8 cellular contexts compared by ENCODE assay signal in the genomic region with DNA sequence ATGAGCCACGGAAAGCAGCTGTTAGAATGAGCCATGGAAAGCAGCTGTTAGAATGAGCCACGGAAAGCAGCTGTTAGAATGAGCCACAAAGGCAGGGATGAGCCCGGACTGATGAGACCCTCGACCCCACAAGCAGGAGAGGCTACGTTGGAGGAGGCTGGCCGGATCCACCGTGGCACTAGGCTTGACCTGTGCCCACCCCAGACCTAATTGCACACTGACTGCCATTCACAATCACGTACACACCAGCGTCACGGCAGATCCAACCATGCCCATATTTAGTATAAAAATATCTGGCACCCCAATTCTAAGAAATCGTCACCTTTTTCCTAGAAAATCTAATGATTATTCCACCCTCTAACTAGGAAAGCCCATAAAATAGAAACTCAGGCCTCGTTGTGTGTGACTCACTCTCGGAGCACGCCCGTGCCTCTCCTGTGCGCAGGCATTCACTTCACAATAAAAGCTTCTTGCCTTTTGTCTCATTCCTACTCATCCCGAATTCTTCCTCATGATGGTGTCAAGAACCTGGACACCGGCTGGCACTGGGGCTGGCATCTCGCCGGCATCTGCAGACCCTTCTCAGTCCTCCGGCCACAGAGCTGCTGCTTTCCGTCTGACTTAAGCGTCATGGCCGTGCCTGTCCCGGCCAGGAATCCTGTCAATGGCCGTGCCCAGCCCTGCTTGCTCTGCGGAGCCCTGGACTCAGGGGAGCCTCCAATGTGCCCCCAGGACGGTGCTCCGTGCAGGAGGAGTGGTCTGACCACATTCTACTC. TPM values are rescaled to one million over a fixed set of nuclear protein-coding genes. Genes with fewer than 3 reads are reported as not detected.
A peak's percentile ranks its signal among the peaks of the same experiment; 100 is the strongest.
DNase-seq lines count a peak whose midpoint lies in the region; ATAC-seq and TF ChIP-seq lines count a peak whose summit lies in the region.

No MANE protein-coding gene starts in this region.

- peak overlapping the region; percentile 69 for H3K4me3 Mint-ChIP-seq in chondrocyte (ENCODE audit: unreplicated experiment)
- no peak overlapping the region for H3K4me3 Mint-ChIP-seq in naive thymus-derived CD8-positive, alpha-beta T cell

- no peak for TF ChIP-seq CTCF in IMR-90 (conservative IDR thresholded peaks at IDR 0.05; ENCODE audit: low read depth, low read length)
- TF ChIP-seq CTCF in chondrocyte (IDR thresholded peaks at IDR 0.05) = no peak

- H3K9me3 Mint-ChIP-seq in chondrocyte (ENCODE audit: low read depth) = no peaks in the 10 kb centered on the region
- peaks cover 0 to 3% (median 0%) of the 10 kb centered on the region in 9 donors for H3K9me3 Mint-ChIP-seq in naive thymus-derived CD8-positive, alpha-beta T cell

- peak overlapping the region; percentile 96 for H2AFZ ChIP-seq in IMR-90 (replicated peaks; ENCODE audit: low read length, poor library complexity)

- no peak for TF ChIP-seq RAD21 in IMR-90 (IDR thresholded peaks at IDR 0.05; ENCODE audit: low read length)

- in situ Hi-C loops in IMR-90 (cut with MboI; ENCODE audit: low sequenced_read_pairs) = no loop called here

- peak overlapping the region; percentile 48 for H3K4me2 ChIP-seq in IMR-90 (ENCODE audit: low read depth, low read length)

- H4K20me1 ChIP-seq in IMR-90 (ENCODE audit: insufficient read depth, low read length) = no peaks in the 10 kb centered on the region

- no peaks in the 10 kb centered on the region for H3K36me3 Mint-ChIP-seq in chondrocyte (ENCODE audit: low read depth)
- no peaks in the 10 kb centered on the region for H3K36me3 Mint-ChIP-seq in naive thymus-derived CD8-positive, alpha-beta T cell

- TF ChIP-seq POLR2A in IMR-90 (IDR thresholded peaks at IDR 0.05; ENCODE audit: low read depth, low read length) = no peak

- H3K4me1 Mint-ChIP-seq in chondrocyte (ENCODE audit: low read depth) = peaks cover 34% of the 10 kb centered on the region
- peaks cover 4 to 27% (median 14%) of the 10 kb centered on the region in 4 donors for H3K4me1 Mint-ChIP-seq in naive thymus-derived CD8-positive, alpha-beta T cell

- H3K4ac ChIP-seq in IMR-90 (ENCODE audit: low read depth, low read length) = peak overlapping the region; percentile 91

- H3K27ac ChIP-seq in IMR-90 (ENCODE audit: insufficient read depth, low read length) (peak overlapping the region; percentile 56), mucosa of rectum (ENCODE audit: low read depth in 2 of 2, low read length in 2 of 2) (peak overlapping the region; percentile 17 to 61)

- peak overlapping the region; percentile 98 for H2AK5ac ChIP-seq in IMR-90 (ENCODE audit: low read depth, low read length)

- intact Hi-C loops in IMR-90 (cut with micrococcal nuclease) = no loop called here

- peak overlapping the region; percentile 61 to 91; a peak in 3 of 4 replicates for H4K8ac ChIP-seq in IMR-90 (ENCODE audit: low read depth in 2 of 2, low read length in 2 of 2)

- no peak overlapping the region for H3K56ac ChIP-seq in IMR-90 (ENCODE audit: extremely low read depth, insufficient read depth, low read length)

- ATAC-seq in IMR-90 (ENCODE audit: low read depth) = peak; percentile 86
- no peak for ATAC-seq in HG02970 (IDR thresholded peaks at IDR 0.05; ENCODE audit: low FRiP score, unreplicated experiment)
- ATAC-seq in naive thymus-derived CD8-positive, alpha-beta T cell = no peak

- peak overlapping the region; percentile 61 for H3K23ac ChIP-seq in IMR-90 (ENCODE audit: low read depth, low read length)

- no peaks in the 10 kb centered on the region for H3K36me3 ChIP-seq in IMR-90 (ENCODE audit: control insufficient read depth, insufficient read depth, low read length)
- H3K36me3 ChIP-seq in mucosa of rectum (ENCODE audit: control insufficient read depth in 2 of 2, insufficient read depth in 2 of 2, low read length in 2 of 2) = no peaks in the 10 kb centered on the region

- peak overlapping the region; percentile 19 for H3K18ac ChIP-seq in IMR-90 (ENCODE audit: low read depth, low read length)

- peak overlapping the region; percentile 85 for H3K27ac Mint-ChIP-seq in chondrocyte (ENCODE audit: unreplicated experiment)
- peak overlapping the region in 2 of 10 donors; percentile 23 to 58 for H3K27ac Mint-ChIP-seq in naive thymus-derived CD8-positive, alpha-beta T cell

- no peaks in the 10 kb centered on the region for H3K9me3 ChIP-seq in IMR-90 (ENCODE audit: control insufficient read depth, insufficient read depth, low read length)
- no peaks in the 10 kb centered on the region for H3K9me3 ChIP-seq in mucosa of rectum (ENCODE audit: control insufficient read depth in 2 of 2, low read length in 2 of 2)

- H4K5ac ChIP-seq in IMR-90 (ENCODE audit: low read depth, low read length) = peak overlapping the region; percentile 47; the same call in 1 of the 2 replicates

- H3K4me1 ChIP-seq in IMR-90 (ENCODE audit: control insufficient read depth, insufficient read depth, low read length) (peaks cover 18% of the 10 kb centered on the region), mucosa of rectum (ENCODE audit: control insufficient read depth in 2 of 2, insufficient read depth in 2 of 2, low read length in 2 of 2) (peaks cover 24 to 30% of the 10 kb centered on the region in 2 donors)

- BruUV-seq in IMR-90 (replicated peaks; lab: Mats Ljungman, UMichigan) = no TSS peak

- peak overlapping the region; percentile 92 for H2BK120ac ChIP-seq in IMR-90 (ENCODE audit: low read depth, low read length)

- H2BK5ac ChIP-seq in IMR-90 (ENCODE audit: low read depth, low read length, poor library complexity, severe bottlenecking) = peak overlapping the region; percentile 61

- peaks cover 4% of the 10 kb centered on the region for H3K27me3 ChIP-seq in IMR-90 (ENCODE audit: control insufficient read depth, insufficient read depth, low read length)
- no peaks in the 10 kb centered on the region for H3K27me3 ChIP-seq in mucosa of rectum (ENCODE audit: control insufficient read depth in 2 of 2, insufficient read depth in 2 of 2, low read length in 2 of 2)

- H2BK20ac ChIP-seq in IMR-90 (ENCODE audit: low read depth, low read length) = peak overlapping the region; percentile 89

- 46% methylated on average over 9 of the region's 29 CpGs; no CpG with 5 or more reads in 1 of the 2 experiments for WGBS in IMR-90 (ENCODE audit: extremely low coverage in 2 of 2, insufficient read length in 1 of 2), 2 experiments

- dilution Hi-C loops in IMR-90 (cut with HindIII; ENCODE audit: low sequenced_read_pairs, unreplicated experiment) = no loop called here

- H3K14ac ChIP-seq in IMR-90 (replicated peaks; ENCODE audit: low read depth, low read length) = peak overlapping the region; percentile 82

- H4K91ac ChIP-seq in IMR-90 (ENCODE audit: insufficient read depth, low read depth, low read length) = peak overlapping the region; percentile 90

- H3K9me1 ChIP-seq in IMR-90 (ENCODE audit: insufficient read depth, low read length) = peaks cover 7% of the 10 kb centered on the region

- H3K9ac ChIP-seq in IMR-90 (ENCODE audit: low read depth, low read length) (peak overlapping the region; percentile 11; the same call in 1 of the 2 replicates), mucosa of rectum (ENCODE audit: low read depth in 1 of 2, low read length in 2 of 2) (peak overlapping the region; percentile 2 to 66)

- no peaks in the 10 kb centered on the region for H3K79me1 ChIP-seq in IMR-90 (ENCODE audit: low read depth in 1 of 2, low read length in 2 of 2)

- H3K27me3 Mint-ChIP-seq in chondrocyte (ENCODE audit: low read depth) = peaks cover 9% of the 10 kb centered on the region
- peaks cover 0 to 3% (median 1%) of the 10 kb centered on the region in 5 donors for H3K27me3 Mint-ChIP-seq in naive thymus-derived CD8-positive, alpha-beta T cell

- H2AK9ac ChIP-seq in IMR-90 (replicated peaks; ENCODE audit: low read depth, low read length, poor library complexity) = peak overlapping the region; percentile 94

- H2BK15ac ChIP-seq in IMR-90 (ENCODE audit: low read depth, low read length) = peak overlapping the region; percentile 96; the same call in 2 of the 3 replicates

- POLR2A ChIA-PET in IMR-90 (lab: Charles Lee; ENCODE audit: unreplicated experiment) = interaction anchor here (0.6 kb wide), 1 partner anchor 24 kb away, joined by 3 read pairs; no protein-coding TSS in a partner anchor
- POLR2A ChIA-PET in naive thymus-derived CD8-positive, alpha-beta T cell (lab: Charles Lee) = no interaction called here

- no peak overlapping the region for H3K4me3 ChIP-seq in IMR-90 (ENCODE audit: insufficient read depth, low read depth, low read length)
- peak overlapping the region; percentile 52 to 69 for H3K4me3 ChIP-seq in mucosa of rectum (ENCODE audit: low read length in 2 of 2)

- DNase-seq in AG08396 (ENCODE audit: low spot score) (peak; percentile 87), IMR-90 (peak; percentile 71), chondrocyte (ENCODE audit: low spot score) (no peak), OCI-M2 (lab: John Stamatoyannopoulos, UW; ENCODE audit: unreplicated experiment) (no peak), NCI-H446 treated with DMSO at 0.1 percent for 48 hours (lab: John Stamatoyannopoulos, UW) (no peak)
- no peak for DNase-seq in naive thymus-derived CD8-positive, alpha-beta T cell

- CTCF ChIA-PET in IMR-90 (lab: Yijun Ruan, JAX) = interaction anchor here (0.7 kb wide), 1 partner anchor 14 kb away, joined by 3 read pairs; no protein-coding TSS in a partner anchor

RNA-seq across cellular contexts. Expression of a gene that starts 5.5 kb away (rescaled TPM):
- 1.7 and 2.3 TPM in 2 replicates for total RNA-seq in IMR-90 (2012; rRNA removed)
- 4.4 and 5.2 TPM in 2 replicates for polyA plus RNA-seq in IMR-90 (2012; rRNA removed)
- 4.9 and 10.8 TPM in 2 replicates for polyA plus RNA-seq in IMR-90 (2012; cell fraction: cytosol; rRNA removed)
- polyA plus RNA-seq in IMR-90 (2012; cell fraction: nucleus; rRNA removed; ENCODE audit: low replicate concordance) = 1.2 and 2.4 TPM in 2 replicates
- 1.3 to 2.5 TPM (median 2.1 TPM) in 3 replicates for total RNA-seq in chondrocyte
- under 1 TPM in 1 of 2 experiments, not detected in 1; 0.18 TPM for total RNA-seq in naive thymus-derived CD8-positive, alpha-beta T cell
- 1 to 10 TPM in 1 of 3 donors, not detected in 2; 1.2 TPM for polyA plus RNA-seq in naive thymus-derived CD8-positive, alpha-beta T cell

RNA-seq across cellular contexts. Expression of a gene that starts 20.0 kb away (rescaled TPM):
- under 0.01 and 0.28 TPM in 2 replicates for total RNA-seq in IMR-90 (2012; rRNA removed)
- 0.03 and 0.13 TPM in 2 replicates for polyA plus RNA-seq in IMR-90 (2012; rRNA removed)
- 0.05 and 0.06 TPM in 2 replicates for polyA plus RNA-seq in IMR-90 (2012; cell fraction: cytosol; rRNA removed)
- 0.08 TPM in 1 of 2 replicates, not detected in the other for polyA plus RNA-seq in IMR-90 (2012; cell fraction: nucleus; rRNA removed; ENCODE audit: low replicate concordance)
- not detected in 3 replicates for total RNA-seq in chondrocyte
- not detected for total RNA-seq in naive thymus-derived CD8-positive, alpha-beta T cell
- not detected for polyA plus RNA-seq in naive thymus-derived CD8-positive, alpha-beta T cell

RNA-seq across cellular contexts. Expression of a gene that starts 21.6 kb away (rescaled TPM):
- total RNA-seq in IMR-90 (2012; rRNA removed) (not detected in 2 replicates), chondrocyte (not detected in 3 replicates)
- not detected in 2 replicates for polyA plus RNA-seq in IMR-90 (2012; rRNA removed)
- polyA plus RNA-seq in IMR-90 (2012; cell fraction: cytosol; rRNA removed) = 0.18 TPM in 1 of 2 replicates, not detected in the other
- polyA plus RNA-seq in IMR-90 (2012; cell fraction: nucleus; rRNA removed; ENCODE audit: low replicate concordance) = 0.12 and 0.16 TPM in 2 replicates
- total RNA-seq in naive thymus-derived CD8-positive, alpha-beta T cell = 10 to 100 TPM; 66.9 to 67.8 TPM
- 100 to 1,000 TPM; 166 to 233 (median 205) TPM for polyA plus RNA-seq in naive thymus-derived CD8-positive, alpha-beta T cell

RNA-seq across cellular contexts. Expression of a gene that starts 32.5 kb away (rescaled TPM):
- total RNA-seq in IMR-90 (2012; rRNA removed) (not detected in 2 replicates), chondrocyte (not detected in 3 replicates)
- polyA plus RNA-seq in IMR-90 (2012; rRNA removed) = not detected in 2 replicates
- not detected in 2 replicates for polyA plus RNA-seq in IMR-90 (2012; cell fraction: cytosol; rRNA removed)
- polyA plus RNA-seq in IMR-90 (2012; cell fraction: nucleus; rRNA removed; ENCODE audit: low replicate concordance) = not detected in 2 replicates
- total RNA-seq in naive thymus-derived CD8-positive, alpha-beta T cell = not detected
- polyA plus RNA-seq in naive thymus-derived CD8-positive, alpha-beta T cell = not detected

Comparison
In these comparisons a context has a peak if more than half of its experiments do, and no peak if none do; other contexts are left out.
1. DNase-seq: peak in AG08396 (single experiment) and IMR-90 (single experiment); none in chondrocyte (single experiment), OCI-M2 (single experiment), NCI-H446 treated with DMSO at 0.1 percent for 48 hours (single experiment) and naive thymus-derived CD8-positive, alpha-beta T cell (0 of 10).
2. RNA of a gene that starts 21.6 kb away (total RNA-seq): 66.9 to 67.8 TPM in naive thymus-derived CD8-positive, alpha-beta T cell; not detected in chondrocyte and not detected in IMR-90; every median in the first group is over 10 times any median in the second.